ENCODE assay signal across 10 cellular contexts in genomic region chr9:132163457-132163875, GRCh38. TPM values are rescaled to one million over a fixed set of nuclear protein-coding genes. Genes with fewer than 3 reads are reported as not detected.
DNase-seq lines count a peak whose midpoint lies in the region; ATAC-seq, FAIRE-seq and TF ChIP-seq lines count a peak whose summit lies in the region.
"Had no signal": no experiment of that assay in that cellular context is flagged by ENCODE, and none has a peak within 500 bp of the region (broad histone marks: within the 10 kb centered on the region; RNA-seq: fewer than 3 reads in every experiment).

No MANE protein-coding gene starts in this region.

- ATAC-seq in right lobe of liver (peak in 2 of 4 donors; percentile 13 to 23), HepG2 (no peak), GM18519 (IDR thresholded peaks at IDR 0.05; ENCODE audit: low FRiP score, unreplicated experiment) (no peak), GM18498 (IDR thresholded peaks at IDR 0.05; ENCODE audit: unreplicated experiment) (no peak)

- H3K4me2 ChIP-seq in HepG2 (ENCODE audit: low read depth, low read length) (no peak overlapping the region), mesenchymal stem cell (ENCODE audit: low read length, poor library complexity, severe bottlenecking) (peak overlapping the region; percentile 52)

- H3K36me3 ChIP-seq in right lobe of liver (no peaks in the 10 kb centered on the region), HepG2 (replicated peaks in 1 of 2; ENCODE audit: control insufficient read depth in 1 of 2, insufficient read depth in 2 of 2, low read length in 2 of 2) (no peaks in the 10 kb centered on the region), mesenchymal stem cell (ENCODE audit: control insufficient read depth in 1 of 2, insufficient read depth in 2 of 2, low read depth in 1 of 2, low read length in 2 of 2) (no peaks in the 10 kb centered on the region)

- H4K8ac ChIP-seq in mesenchymal stem cell (ENCODE audit: low read length): no peak overlapping the region

- H2BK120ac ChIP-seq in mesenchymal stem cell (ENCODE audit: low read depth, low read length): no peak overlapping the region

- peaks cover 81% of the 10 kb centered on the region for H3K27me3 Mint-ChIP-seq in progenitor cell of endocrine pancreas

- no peak overlapping the region for H3K4me3 Mint-ChIP-seq in progenitor cell of endocrine pancreas (ENCODE audit: low read depth)

- no TSS peak for BruUV-seq in HepG2 (replicated peaks; lab: Mats Ljungman, UMichigan)

- H3K79me1 ChIP-seq in mesenchymal stem cell (replicated peaks; ENCODE audit: low read length, poor library complexity, severe bottlenecking): no peaks in the 10 kb centered on the region

- no peak overlapping the region for H3K9ac ChIP-seq in HepG2 (ENCODE audit: insufficient read depth, low read depth, low read length)
- no peak overlapping the region for H3K9ac ChIP-seq in mesenchymal stem cell (ENCODE audit: low read length)

- H3K27ac ChIP-seq in right lobe of liver (no peak overlapping the region), HepG2 (ENCODE audit: extremely low read length, insufficient read depth, low read length) (no peak overlapping the region), mesenchymal stem cell (ENCODE audit: low read length, poor library complexity, severe bottlenecking) (no peak overlapping the region)

- H3K9me3 ChIP-seq in right lobe of liver: no peaks in the 10 kb centered on the region
- H3K9me3 ChIP-seq in HepG2 (ENCODE audit: low read length): no peaks in the 10 kb centered on the region
- no peaks in the 10 kb centered on the region for H3K9me3 ChIP-seq in mesenchymal stem cell (ENCODE audit: control insufficient read depth, low read length)

- H3K36me3 Mint-ChIP-seq in progenitor cell of endocrine pancreas (ENCODE audit: insufficient read depth): no peaks in the 10 kb centered on the region

- DNase-seq in right lobe of liver (no peak), HepG2 (ENCODE audit: low spot score) (no peak), cerebellar cortex (ENCODE audit: low spot score) (peak; percentile 36), mesenchymal stem cell (peak; percentile 39), progenitor cell of endocrine pancreas (ENCODE audit: low spot score, unreplicated experiment) (no peak)
- DNase-seq in activated naive CD4-positive, alpha-beta T cell treated with Interleukin-2 at 50 U/mL for 16 hours: no peak
- DNase-seq: GOT3, NCI-H2029 treated with DMSO at 0.1 percent for 48 hours had no signal

- H3K27me3 ChIP-seq in right lobe of liver (peaks cover 0 to 13% of the 10 kb centered on the region in 2 donors), HepG2 (ENCODE audit: control insufficient read depth in 1 of 2, insufficient read depth in 2 of 2, low read length in 2 of 2) (peaks cover 12 to 93% of the 10 kb centered on the region in 2 experiments), mesenchymal stem cell (ENCODE audit: control insufficient read depth in 1 of 2, insufficient read depth in 1 of 2, low read length in 2 of 2) (peaks cover 75 to 82% of the 10 kb centered on the region in 2 experiments)

- no peak overlapping the region for H3K18ac ChIP-seq in mesenchymal stem cell (ENCODE audit: low read depth in 1 of 2, low read length in 2 of 2)

- FAIRE-seq in HepG2 (lab: Jason Lieb, UNC): no peak

- TF ChIP-seq EP300 in HepG2 (IDR thresholded peaks at IDR 0.05; ENCODE audit: low read depth in 2 of 2, low read length in 2 of 2) (no peak), HepG2 (CRISPR knock-in tag; IDR thresholded peaks at IDR 0.05; ENCODE audit: borderline replicate concordance) (no peak)

- POLR2A ChIA-PET in HepG2 (lab: Yijun Ruan, JAX): no interaction called here

- in situ Hi-C loops in HepG2 (cut with HindIII; ENCODE audit: extremely low pct_ligation_motif_present, low pct_unique_long_range_greater_than_20kb): no loop called here

- H2BK15ac ChIP-seq in mesenchymal stem cell (ENCODE audit: low read depth, poor library complexity, severe bottlenecking): no peak overlapping the region

- H4K91ac ChIP-seq in mesenchymal stem cell (ENCODE audit: low read length): no peak overlapping the region

- H3K4ac ChIP-seq in mesenchymal stem cell (ENCODE audit: low read depth in 1 of 2, low read length in 2 of 2): no peak overlapping the region

- no peak for TF ChIP-seq RAD21 in HepG2 (CRISPR knock-in tag; IDR thresholded peaks at IDR 0.05)

- no peaks in the 10 kb centered on the region for H3K9me3 Mint-ChIP-seq in progenitor cell of endocrine pancreas (ENCODE audit: low read depth)

- intact Hi-C loops in right lobe of liver (cut with DNase I) (no loop called here), HepG2 (cut with micrococcal nuclease; ENCODE audit: unreplicated experiment) (no loop called here)

- no peak overlapping the region for H2AK5ac ChIP-seq in mesenchymal stem cell (ENCODE audit: low read length, severe bottlenecking)

- H3K4me3 ChIP-seq in right lobe of liver (peak overlapping the region; percentile 23 to 27 (median 23)), HepG2 (replicated peaks in 1 of 3; ENCODE audit: insufficient read depth in 1 of 3, low read depth in 2 of 3, low read length in 3 of 3) (no peak overlapping the region), mesenchymal stem cell (ENCODE audit: insufficient read depth in 1 of 2, low read depth in 1 of 2, low read length in 2 of 2) (peak overlapping the region in 1 of 2 experiments; percentile 44)

- H3K4me1 Mint-ChIP-seq in progenitor cell of endocrine pancreas (ENCODE audit: low read depth): peaks cover 3% of the 10 kb centered on the region

- H4K20me1 ChIP-seq in HepG2 (ENCODE audit: insufficient read depth, low read length): peaks cover 17% of the 10 kb centered on the region; the same call in 1 of the 2 replicates

- no peak overlapping the region for H2BK5ac ChIP-seq in mesenchymal stem cell (ENCODE audit: low read depth, low read length, poor library complexity, severe bottlenecking)

- 0% methylated on average over 3 of the region's 29 CpGs for WGBS in right lobe of liver (ENCODE audit: insufficient coverage, low coverage, low lambda C conversion rate, missing lambda C conversion rate)
- 7% methylated on average over 9 of the region's 29 CpGs for WGBS in HepG2 (ENCODE audit: low lambda C conversion rate)
- 3% methylated on average over 22 of the region's 29 CpGs for WGBS in mesenchymal stem cell

- CTCF ChIA-PET in HepG2 (lab: Yijun Ruan, JAX; ENCODE audit: low intra/inter-chr PET ratio, low total read pairs): no interaction called here

- H3K4me1 ChIP-seq in right lobe of liver: peaks cover 3 to 25% (median 13%) of the 10 kb centered on the region in 4 donors
- peaks cover 7% of the 10 kb centered on the region for H3K4me1 ChIP-seq in HepG2 (ENCODE audit: insufficient read depth, low read length)
- H3K4me1 ChIP-seq in mesenchymal stem cell (ENCODE audit: control insufficient read depth, insufficient read depth, low read depth, low read length): peaks cover 26% of the 10 kb centered on the region

- H3K27ac Mint-ChIP-seq in progenitor cell of endocrine pancreas: no peak overlapping the region

- no peak overlapping the region for H3K23ac ChIP-seq in mesenchymal stem cell (ENCODE audit: low read length in 2 of 2)

- no peak overlapping the region for H2BK12ac ChIP-seq in mesenchymal stem cell (ENCODE audit: low read length in 2 of 2)

- TF ChIP-seq POLR2A in right lobe of liver (IDR thresholded peaks at IDR 0.05) (no peak), HepG2 (IDR thresholded peaks at IDR 0.05; ENCODE audit: insufficient read depth in 1 of 2, low read depth in 2 of 2, low read length in 2 of 2) (no peak)

- H2AFZ ChIP-seq in HepG2 (ENCODE audit: low read length): no peak overlapping the region
- no peak overlapping the region for H2AFZ ChIP-seq in mesenchymal stem cell (ENCODE audit: low read depth, low read length)

- no peak overlapping the region for H3K14ac ChIP-seq in mesenchymal stem cell (ENCODE audit: low read length in 2 of 2)

- no peaks in the 10 kb centered on the region for H3K79me2 ChIP-seq in HepG2 (ENCODE audit: insufficient read depth, low read length)

- TF ChIP-seq CTCF in right lobe of liver (IDR thresholded peaks at IDR 0.05): no peak
- no peak for TF ChIP-seq CTCF in HepG2 (CRISPR knock-in tag; IDR thresholded peaks at IDR 0.05)
- TF ChIP-seq CTCF in progenitor cell of endocrine pancreas (IDR thresholded peaks at IDR 0.05; ENCODE audit: unreplicated experiment): no peak

TF ChIP-seq in HepG2, 621 proteins besides CTCF, POLR2A, EP300 and RAD21 (continues in another document):
- no peak for TF ChIP-seq NFIB (CRISPR knock-in tag; IDR thresholded peaks at IDR 0.05; ENCODE audit: borderline replicate concordance)
- no peak for TF ChIP-seq SALL2 (CRISPR knock-in tag; IDR thresholded peaks at IDR 0.05)
- TF ChIP-seq SIX4 (CRISPR knock-in tag; IDR thresholded peaks at IDR 0.05): no peak

RNA-seq across cellular contexts. Expression of gene NTNG2, which starts 1.6 kb away (rescaled TPM):
- total RNA-seq in right lobe of liver: 1 to 10 TPM in 1 of 6 experiments, under 1 TPM in 5; 0.12 to 1.6 (median 0.24) TPM
- total RNA-seq in HepG2 (2016; rRNA removed; fragmentation: Illumina TruSeq; extraction: Trizol): 0.02 TPM in 1 of 2 replicates, not detected in the other
- not detected in 2 replicates for total RNA-seq in HepG2 (2016; cell fraction: cytosol; rRNA removed; fragmentation: Illumina TruSeq; extraction: Trizol; ENCODE audit: low read depth)
- total RNA-seq in HepG2 (2016; cell fraction: insoluble cytoplasmic fraction; rRNA removed; fragmentation: Illumina TruSeq; extraction: Trizol): not detected in 2 replicates
- total RNA-seq in HepG2 (2016; cell fraction: membrane; rRNA removed; fragmentation: Illumina TruSeq; extraction: Trizol): not detected in 2 replicates
- total RNA-seq in HepG2 (2016; cell fraction: nucleus; rRNA removed; fragmentation: Illumina TruSeq; extraction: Trizol): not detected in 2 replicates
- 0.36 TPM in 1 of 2 replicates, not detected in the other for polyA plus RNA-seq in HepG2 (2011; rRNA removed)
- polyA plus RNA-seq in HepG2 (2011; cell fraction: cytosol; rRNA removed): 0.01 and 0.34 TPM in 2 replicates
- polyA plus RNA-seq in HepG2 (2011; cell fraction: nucleus; rRNA removed): 0.96 and 1.5 TPM in 2 replicates
- polyA plus RNA-seq in HepG2 (2012): not detected in 2 replicates
- polyA plus RNA-seq in HepG2 (2016; cell fraction: cytosol; fragmentation: Illumina TruSeq; extraction: Trizol; ENCODE audit: low read depth): not detected in 2 replicates
- not detected in 2 replicates for polyA plus RNA-seq in HepG2 (2016; cell fraction: insoluble cytoplasmic fraction; fragmentation: Illumina TruSeq; extraction: Trizol; ENCODE audit: low read depth)
- polyA plus RNA-seq in HepG2 (2016; cell fraction: membrane; fragmentation: Illumina TruSeq; extraction: Trizol; ENCODE audit: low read depth): 0.27 TPM in 1 of 2 replicates, not detected in the other
- not detected in 2 replicates for polyA plus RNA-seq in HepG2 (2016; cell fraction: nucleus; fragmentation: Illumina TruSeq; extraction: Trizol; ENCODE audit: insufficient read depth, low read depth)
- polyA minus RNA-seq in HepG2 (2011; rRNA and poly(A)+ RNA removed; ENCODE audit: low replicate concordance): 0.02 and 0.05 TPM in 2 replicates
- polyA minus RNA-seq in HepG2 (2011; cell fraction: cytosol; rRNA and poly(A)+ RNA removed): not detected in 2 replicates
- polyA minus RNA-seq in HepG2 (2011; cell fraction: nucleus; rRNA and poly(A)+ RNA removed): not detected in 2 replicates
- 0.99 TPM for polyA plus RNA-seq in mesenchymal stem cell (2013, experiment 1 of 2)
- 0.85 TPM for polyA plus RNA-seq in mesenchymal stem cell (2013, experiment 2 of 2)
- total RNA-seq in progenitor cell of endocrine pancreas: 2.4 TPM in 2 replicates

Comparison
In these comparisons a context has a peak if more than half of its experiments do, and no peak if none do; other contexts are left out.
1. H3K4me3 ChIP-seq: peak in right lobe of liver (3 of 3); none in HepG2 (0 of 3).
2. DNase-seq: peak in cerebellar cortex (single experiment) and mesenchymal stem cell (single experiment); none in right lobe of liver (0 of 3), HepG2 (single experiment), activated naive CD4-positive, alpha-beta T cell treated with Interleukin-2 at 50 U/mL for 16 hours (single experiment) and progenitor cell of endocrine pancreas (single experiment).